11 cellular contexts compared by ENCODE assay signal in the genomic region with DNA sequence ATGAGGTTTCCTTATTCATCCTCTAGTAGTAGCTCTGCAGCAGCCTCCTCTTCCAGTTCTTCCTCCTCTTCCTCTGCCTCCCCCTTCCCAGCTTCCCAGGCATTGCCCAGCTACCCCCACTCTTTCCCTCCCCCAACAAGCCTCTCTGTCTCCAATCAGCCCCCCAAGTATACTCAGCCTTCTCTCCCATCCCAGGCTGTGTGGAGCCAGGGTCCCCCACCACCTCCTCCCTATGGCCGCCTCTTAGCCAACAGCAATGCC. TPM values are rescaled to one million over a fixed set of nuclear protein-coding genes. Genes with fewer than 3 reads are reported as not detected.
A peak's percentile ranks its signal among the peaks of the same experiment; 100 is the strongest.
DNase-seq lines count a peak whose midpoint lies in the region; ATAC-seq and TF ChIP-seq lines count a peak whose summit lies in the region.
"Had no signal": no experiment of that assay in that cellular context is flagged by ENCODE, and none has a peak within 500 bp of the region (broad histone marks: within the 10 kb centered on the region; RNA-seq: fewer than 3 reads in every experiment).

No MANE protein-coding gene starts in this region.

- H3K27me3 Mint-ChIP-seq in chondrocyte (ENCODE audit: low read depth): no peaks in the 10 kb centered on the region

- H3K9me3 ChIP-seq in Loucy (ENCODE audit: insufficient read depth, low read depth, low read length) (no peaks in the 10 kb centered on the region), skeletal muscle tissue (ENCODE audit: control insufficient read depth in 3 of 3, low read length in 3 of 3) (no peaks in the 10 kb centered on the region)
- H3K9me3 ChIP-seq: mucosa of descending colon, testis had no signal

- peak overlapping the region; percentile 90 for H3K4me3 ChIP-seq in GM06990 (replicated peaks; ENCODE audit: low read depth, low read length)
- peak overlapping the region; percentile 94 for H3K4me3 ChIP-seq in Loucy (ENCODE audit: low read length, poor library complexity, severe bottlenecking)
- H3K4me3 ChIP-seq in skeletal muscle tissue (ENCODE audit: low read length in 3 of 3): no peak overlapping the region
- H3K4me3 ChIP-seq: mucosa of descending colon had no signal

- H3K4me2 ChIP-seq in Loucy (ENCODE audit: low read depth, low read length, poor library complexity, severe bottlenecking): peak overlapping the region; percentile 84

- H3K79me2 ChIP-seq in Loucy (ENCODE audit: insufficient read depth, low read length): peaks cover 45% of the 10 kb centered on the region

- H3K4me1 ChIP-seq in Loucy (ENCODE audit: insufficient read depth, low read length, poor library complexity, severe bottlenecking) (peaks cover 15% of the 10 kb centered on the region), skeletal muscle tissue (ENCODE audit: control insufficient read depth in 3 of 3, insufficient read depth in 3 of 3, low read length in 3 of 3) (peaks cover 26 to 52% (median 39%) of the 10 kb centered on the region in 3 donors)

- H3K27me3 ChIP-seq in GM06990 (replicated peaks; ENCODE audit: control insufficient read depth, insufficient read depth, low read length) (no peaks in the 10 kb centered on the region), Loucy (ENCODE audit: insufficient read depth, low read length, poor library complexity, severe bottlenecking) (no peaks in the 10 kb centered on the region), skeletal muscle tissue (ENCODE audit: control insufficient read depth in 3 of 3, insufficient read depth in 3 of 3, low read length in 3 of 3) (no peaks in the 10 kb centered on the region)
- H3K27me3 ChIP-seq: testis had no signal

- no peaks in the 10 kb centered on the region for H3K9me2 ChIP-seq in Loucy (replicated peaks; ENCODE audit: low read depth, low read length)

- DNase-seq in GM06990 (ENCODE audit: extremely low read depth, insufficient read length) (no peak), chondrocyte (ENCODE audit: low spot score) (no peak), OCI-M2 (lab: John Stamatoyannopoulos, UW; ENCODE audit: unreplicated experiment) (no peak), NCI-H1105 treated with DMSO at 0.1 percent for 48 hours (lab: John Stamatoyannopoulos, UW) (no peak), COLO668 (lab: John Stamatoyannopoulos, UW; ENCODE audit: unreplicated experiment) (no peak)
- DNase-seq: testis had no signal

- H3K9ac ChIP-seq in Loucy (ENCODE audit: low read depth, low read length, poor library complexity, severe bottlenecking) (peak overlapping the region; percentile 96), skeletal muscle tissue (ENCODE audit: low read depth in 1 of 3, low read length in 3 of 3) (no peak overlapping the region)

- no peaks in the 10 kb centered on the region for H3K9me3 Mint-ChIP-seq in chondrocyte (ENCODE audit: low read depth)

- no peak for ATAC-seq in GM21717 (IDR thresholded peaks at IDR 0.05; ENCODE audit: unreplicated experiment)

- H3F3A ChIP-seq in Loucy (ENCODE audit: low read depth): peaks cover 11% of the 10 kb centered on the region; the same call in 1 of the 2 replicates

- H3K36me3 ChIP-seq in GM06990 (ENCODE audit: control insufficient read depth, insufficient read depth, low read length) (peaks cover 14% of the 10 kb centered on the region), Loucy (ENCODE audit: insufficient read depth, low read length) (peaks cover 23% of the 10 kb centered on the region; the same call in 1 of the 2 replicates), skeletal muscle tissue (ENCODE audit: control insufficient read depth in 3 of 3, insufficient read depth in 3 of 3, low read length in 3 of 3) (peaks cover 12 to 29% (median 14%) of the 10 kb centered on the region in 3 donors)

- peaks cover 30% of the 10 kb centered on the region for H3K36me3 Mint-ChIP-seq in chondrocyte (ENCODE audit: low read depth)

- H3K4me1 Mint-ChIP-seq in chondrocyte (ENCODE audit: low read depth): peaks cover 59% of the 10 kb centered on the region

- H4K20me1 ChIP-seq in Loucy (ENCODE audit: insufficient read depth, low read length, poor library complexity, severe bottlenecking): peaks cover 4% of the 10 kb centered on the region

- no peak overlapping the region for H2AFZ ChIP-seq in Loucy (ENCODE audit: low read length)

- TF ChIP-seq CTCF in GM06990 (IDR thresholded peaks at IDR 0.05; ENCODE audit: insufficient read depth, low read length, poor library complexity, severe bottlenecking): no peak
- TF ChIP-seq CTCF in Loucy (conservative IDR thresholded peaks at IDR 0.05; ENCODE audit: low read length): no peak
- no peak for TF ChIP-seq CTCF in chondrocyte (IDR thresholded peaks at IDR 0.05)

- H3K27ac Mint-ChIP-seq in chondrocyte (ENCODE audit: unreplicated experiment): peak overlapping the region; percentile 49

- peak overlapping the region; percentile 92 for H3K27ac ChIP-seq in skeletal muscle tissue (ENCODE audit: low read depth, low read length)

- peak overlapping the region; percentile 51 for H3K4me3 Mint-ChIP-seq in chondrocyte (ENCODE audit: unreplicated experiment)

RNA-seq across cellular contexts. Expression of a gene that starts 7.3 kb away (rescaled TPM):
- total RNA-seq in chondrocyte: not detected in 3 replicates
- total RNA-seq in skeletal muscle tissue: not detected
- total RNA-seq: activated CD8-positive, alpha-beta memory T cell treated with anti-CD3 and anti-CD28 coated beads for 36 hours; mucosa of descending colon; testis had no signal

RNA-seq across cellular contexts. Expression of a gene that starts 7.5 kb away (rescaled TPM):
- 230 to 244 TPM (median 233 TPM) in 3 replicates for total RNA-seq in chondrocyte
- 205 TPM for total RNA-seq in skeletal muscle tissue

RNA-seq across cellular contexts. Expression of a gene that starts 8.5 kb away (rescaled TPM):
- total RNA-seq in chondrocyte: 103 to 110 TPM (median 106 TPM) in 3 replicates
- total RNA-seq in skeletal muscle tissue: 7.3 TPM

RNA-seq across cellular contexts. Expression of a gene that starts 14.8 kb away (rescaled TPM):
- total RNA-seq in chondrocyte: 0.51 to 0.65 TPM in 2 of 3 replicates, not detected in the other
- 7.8 TPM for total RNA-seq in skeletal muscle tissue

RNA-seq across cellular contexts. Expression of a gene that starts 21.9 kb away (rescaled TPM):
- 22.2 to 60.8 TPM (median 58.6 TPM) in 3 replicates for total RNA-seq in chondrocyte
- 2.6 TPM for total RNA-seq in skeletal muscle tissue

Comparison
In these comparisons a context has a peak if more than half of its experiments do, and no peak if none do; other contexts are left out.
1. H3K4me3 ChIP-seq: peak in GM06990 (single experiment) and Loucy (single experiment); none in skeletal muscle tissue (0 of 3).
2. RNA of a gene that starts 8.5 kb away (total RNA-seq): 103 to 110 TPM in chondrocyte; 7.3 TPM in skeletal muscle tissue (single experiment); every median in the first group is over 10 times any median in the second.